In genomic region chr9:136799079-136799853, GRCh38 we compare ENCODE assay signal across 9 cellular contexts. TPM values are rescaled to one million over a fixed set of nuclear protein-coding genes. Genes with fewer than 3 reads are reported as not detected.
DNase-seq lines count a peak whose midpoint lies in the region; ATAC-seq lines count a peak whose summit lies in the region.
"Had no signal": no experiment of that assay in that cellular context is flagged by ENCODE, and none has a peak within 500 bp of the region (broad histone marks: within the 10 kb centered on the region; RNA-seq: fewer than 3 reads in every experiment).

No MANE protein-coding gene starts in this region.

- WGBS in HUES64: 52% methylated on average over 34 of the region's 35 CpGs
- WGBS in mesodermal cell (ENCODE audit: insufficient coverage in 2 of 2), 2 experiments: 63 to 64% methylated on average over 30 to 33 of the region's 35 CpGs

- peak overlapping the region in 2 of 11 experiments; percentile 14 to 18; a peak in 2 of 22 replicates for H3K27ac ChIP-seq in BLaER1 treated with 17β-estradiol and CSF1 and Interleukin-3, amounts not matched to agents 10 nM and 100 nM
- H3K27ac ChIP-seq in HUES64 (ENCODE audit: low read depth, low read length): no peak overlapping the region
- peak overlapping the region; percentile 40 for H3K27ac ChIP-seq in angular gyrus (ENCODE audit: low read depth, low read length)
- no peak overlapping the region for H3K27ac ChIP-seq in mesodermal cell (ENCODE audit: low read depth, low read length, severe bottlenecking)

- intact Hi-C loops in sciatic nerve (cut with DNase I): loop anchor here (5.0 kb wide), 1 partner anchor 233 kb away; the partner anchor contains the start of gene FUT7

- H3K4me1 ChIP-seq in BLaER1 treated with 17β-estradiol and CSF1 and Interleukin-3, amounts not matched to agents 10 nM and 100 nM: peaks cover 27 to 72% (median 60%) of the 10 kb centered on the region in 10 experiments
- H3K4me1 ChIP-seq in HUES64 (ENCODE audit: insufficient read depth, low read length): peaks cover 11% of the 10 kb centered on the region
- peaks cover 36% of the 10 kb centered on the region for H3K4me1 ChIP-seq in mesodermal cell (ENCODE audit: control insufficient read depth, insufficient read depth, low read length, poor library complexity, severe bottlenecking)

- no peak for DNase-seq in sciatic nerve (ENCODE audit: low spot score)
- no peak for DNase-seq in stimulated activated naive CD8-positive, alpha-beta T cell treated with anti-CD3 and anti-CD28 coated beads, Interleukin-15, Interleukin-2, amounts not matched to agents 100 U/mL and 50 U/mL, for 24 hours
- DNase-seq in globus pallidus (ENCODE audit: low spot score): no peak

- peaks cover 0 to 23% (median 9%) of the 10 kb centered on the region in 11 experiments; a peak in 12 of 22 replicates for H3K27me3 ChIP-seq in BLaER1 treated with 17β-estradiol and CSF1 and Interleukin-3, amounts not matched to agents 10 nM and 100 nM
- peaks cover 21% of the 10 kb centered on the region for H3K27me3 ChIP-seq in HUES64 (ENCODE audit: insufficient read depth, low read length)

- H3K36me3 ChIP-seq in BLaER1 treated with 17β-estradiol and CSF1 and Interleukin-3, amounts not matched to agents 10 nM and 100 nM: peaks cover 0 to 13% (median 4%) of the 10 kb centered on the region in 11 experiments; a peak in 8 of 22 replicates
- H3K36me3 ChIP-seq in HUES64 (ENCODE audit: insufficient read depth, low read length): no peaks in the 10 kb centered on the region
- H3K36me3 ChIP-seq in mesodermal cell (ENCODE audit: control insufficient read depth, insufficient read depth, low read length): peaks cover 7% of the 10 kb centered on the region

- H3K4me3 ChIP-seq in BLaER1 treated with 17β-estradiol and CSF1 and Interleukin-3, amounts not matched to agents 10 nM and 100 nM: peak overlapping the region; percentile 44 to 67 (median 49); a peak in 18 of 20 replicates
- H3K4me3 ChIP-seq in HUES64 (ENCODE audit: low read length) (peak overlapping the region; percentile 69), mesodermal cell (ENCODE audit: extremely low read depth, insufficient read depth, low read length, poor library complexity, severe bottlenecking) (peak overlapping the region; percentile 55)

- H3K9ac ChIP-seq in BLaER1 treated with 17β-estradiol and CSF1 and Interleukin-3, amounts not matched to agents 10 nM and 100 nM: peak overlapping the region in 6 of 11 experiments; percentile 1 to 66 (median 46); a peak in 8 of 22 replicates
- peak overlapping the region; percentile 62 for H3K9ac ChIP-seq in HUES64 (ENCODE audit: low read depth, low read length)

- peak overlapping the region; percentile 91 to 99 (median 97) for H3K4me2 ChIP-seq in BLaER1 treated with 17β-estradiol and CSF1 and Interleukin-3, amounts not matched to agents 10 nM and 100 nM

- ATAC-seq in sciatic nerve (no peak), GM21447 (IDR thresholded peaks at IDR 0.05; ENCODE audit: unreplicated experiment) (no peak)
- no peak for ATAC-seq in stimulated activated naive CD8-positive, alpha-beta T cell treated with anti-CD3 and anti-CD28 coated beads, Interleukin-15, Interleukin-2, amounts not matched to agents 100 U/mL and 50 U/mL, for 24 hours

- no peaks in the 10 kb centered on the region for H3K9me3 ChIP-seq in BLaER1 treated with 17β-estradiol and CSF1 and Interleukin-3, amounts not matched to agents 10 nM and 100 nM (replicated peaks in 1 of 11)
- no peaks in the 10 kb centered on the region for H3K9me3 ChIP-seq in HUES64 (ENCODE audit: insufficient read depth, low read depth, low read length)
- H3K9me3 ChIP-seq in mesodermal cell (ENCODE audit: control insufficient read depth, low read length): no peaks in the 10 kb centered on the region

- H4K20me1 ChIP-seq in BLaER1 treated with 17β-estradiol and CSF1 and Interleukin-3, amounts not matched to agents 10 nM and 100 nM: peaks cover 0 to 41% (median 7%) of the 10 kb centered on the region in 11 experiments; a peak in 11 of 22 replicates

RNA-seq across cellular contexts. Expression of gene CCDC183, which starts 3.1 kb away (rescaled TPM):
- not detected for polyA plus RNA-seq in HUES64 (2013, experiment 1 of 2)
- 0.95 TPM for polyA plus RNA-seq in HUES64 (2013, experiment 2 of 2)
- 27.3 TPM for polyA plus RNA-seq in mesodermal cell (2013, experiment 1 of 2)
- 34.1 TPM for polyA plus RNA-seq in mesodermal cell (2013, experiment 2 of 2)
- total RNA-seq in sciatic nerve: 2.5 TPM

RNA-seq across cellular contexts. Expression of gene TMEM141, which starts 8.1 kb away (rescaled TPM):
- 34.7 TPM for polyA plus RNA-seq in HUES64 (2013, experiment 1 of 2)
- 37.5 TPM for polyA plus RNA-seq in HUES64 (2013, experiment 2 of 2)
- polyA plus RNA-seq in mesodermal cell (2013, experiment 1 of 2): 103 TPM
- 109 TPM for polyA plus RNA-seq in mesodermal cell (2013, experiment 2 of 2)
- total RNA-seq in sciatic nerve: 37.8 TPM

RNA-seq across cellular contexts. Expression of gene RABL6, which starts 8.5 kb away (rescaled TPM):
- 108 TPM for polyA plus RNA-seq in HUES64 (2013, experiment 1 of 2)
- 108 TPM for polyA plus RNA-seq in HUES64 (2013, experiment 2 of 2)
- polyA plus RNA-seq in mesodermal cell (2013, experiment 1 of 2): 153 TPM
- 143 TPM for polyA plus RNA-seq in mesodermal cell (2013, experiment 2 of 2)
- total RNA-seq in sciatic nerve: 46.9 TPM

RNA-seq across cellular contexts. Expression of gene LCN15, which starts 34.9 kb away (rescaled TPM):
- polyA plus RNA-seq in HUES64 (2013, experiment 1 of 2): 0.35 TPM
- polyA plus RNA-seq in HUES64 (2013, experiment 2 of 2): 1.0 TPM
- 1.4 TPM for polyA plus RNA-seq in mesodermal cell (2013, experiment 1 of 2)
- polyA plus RNA-seq in mesodermal cell (2013, experiment 2 of 2): 1.6 TPM
- total RNA-seq in sciatic nerve: not detected
- total RNA-seq: pulmonary artery endothelial cell had no signal

RNA-seq across cellular contexts. Expression of gene LCN8, which starts 41.2 kb away (rescaled TPM):
- polyA plus RNA-seq in HUES64 (2013, experiment 1 of 2): not detected
- not detected for polyA plus RNA-seq in HUES64 (2013, experiment 2 of 2)
- polyA plus RNA-seq in mesodermal cell (2013, experiment 1 of 2): not detected
- not detected for polyA plus RNA-seq in mesodermal cell (2013, experiment 2 of 2)
- not detected for total RNA-seq in sciatic nerve
- total RNA-seq: pulmonary artery endothelial cell had no signal
